8 cellular contexts compared by ENCODE assay signal in genomic region chr3:67357610-67358458, GRCh38.
DNase-seq lines count a peak whose midpoint lies in the region; ATAC-seq, FAIRE-seq and TF ChIP-seq lines count a peak whose summit lies in the region.

No MANE protein-coding gene starts in this region.

- intact Hi-C loops in OCI-LY7 (cut with micrococcal nuclease; ENCODE audit: unreplicated experiment) (no loop called here), dorsolateral prefrontal cortex (cut with DNase I) (no loop called here)

- H3K4me3 ChIP-seq in A549 = no peak overlapping the region
- H3K4me3 ChIP-seq in OCI-LY7 (ENCODE audit: low read depth, low read length, poor library complexity, severe bottlenecking) = no peak overlapping the region
- H3K4me3 ChIP-seq in hepatocyte = no peak overlapping the region
- no peak overlapping the region for H3K4me3 ChIP-seq in dorsolateral prefrontal cortex

- TF ChIP-seq EP300 in A549 (IDR thresholded peaks at IDR 0.05) = no peak

- no peaks in the 10 kb centered on the region for H4K20me1 ChIP-seq in OCI-LY7 (ENCODE audit: insufficient read depth, low read length)
- H4K20me1 ChIP-seq in hepatocyte (ENCODE audit: insufficient read depth, poor library complexity, severe bottlenecking) = no peaks in the 10 kb centered on the region

- no TSS peak for BruUV-seq in OCI-LY7 (replicated peaks; lab: Mats Ljungman, UMichigan)

- POLR2A ChIA-PET in A549 (lab: Yijun Ruan, JAX) = interaction anchor here (0.6 kb wide), 1 partner anchor 244 kb away, joined by 3 read pairs; no protein-coding TSS in a partner anchor
- POLR2A ChIA-PET in OCI-LY7 (lab: Charles Lee) = no interaction called here

- no peaks in the 10 kb centered on the region for H3K36me3 ChIP-seq in OCI-LY7 (ENCODE audit: insufficient read depth, low read length)
- no peaks in the 10 kb centered on the region for H3K36me3 ChIP-seq in hepatocyte (replicated peaks; ENCODE audit: insufficient read depth, low read depth)

- H2AFZ ChIP-seq in OCI-LY7 (ENCODE audit: low read length) (peak overlapping the region; percentile 55; the same call in 1 of the 2 replicates), hepatocyte (no peak overlapping the region)

- ATAC-seq in A549 (peak; percentile 90 to 96), HG03039 (IDR thresholded peaks at IDR 0.05; ENCODE audit: unreplicated experiment) (peak; percentile 73), HG03280 (IDR thresholded peaks at IDR 0.05; ENCODE audit: unreplicated experiment) (no peak)

- H3K9me3 ChIP-seq in A549 (no peaks in the 10 kb centered on the region), OCI-LY7 (ENCODE audit: low read length) (no peaks in the 10 kb centered on the region), hepatocyte (ENCODE audit: low read depth) (no peaks in the 10 kb centered on the region)

- H3K79me2 ChIP-seq in OCI-LY7 (ENCODE audit: insufficient read depth, low read depth, low read length) (no peaks in the 10 kb centered on the region), hepatocyte (no peaks in the 10 kb centered on the region)

- DNase-seq in A549 (ENCODE audit: low read depth in 1 of 2, low spot score in 1 of 2) (peak; percentile 25 to 54), GM12892 (ENCODE audit: insufficient read length) (no peak), OCI-LY7 (ENCODE audit: low spot score) (peak; percentile 25), hepatocyte (ENCODE audit: low spot score) (peak; percentile 73), superior temporal gyrus (ENCODE audit: extremely low spot score) (no peak), dorsolateral prefrontal cortex (no peak)

- peak; percentile 34; the same call in 1 of the 3 replicates for TF ChIP-seq CTCF in A549 (IDR thresholded peaks at IDR 0.05)
- peak; percentile 76 for TF ChIP-seq CTCF in OCI-LY7 (conservative IDR thresholded peaks at IDR 0.05; ENCODE audit: low read length)
- TF ChIP-seq CTCF in hepatocyte (IDR thresholded peaks at IDR 0.05; ENCODE audit: poor library complexity) = peak; percentile 42
- TF ChIP-seq CTCF in dorsolateral prefrontal cortex (IDR thresholded peaks at IDR 0.05 in 54 of 56, conservative IDR thresholded peaks at IDR 0.05 in 2 of 56; ENCODE audit: low read depth in 1 of 56, partially characterized antibody in 56 of 56) = peak in 22 of 56 donors; percentile 7 to 43 (median 23)

- H3K4me1 ChIP-seq in A549 (no peaks in the 10 kb centered on the region), OCI-LY7 (ENCODE audit: insufficient read depth, low read length, poor library complexity, severe bottlenecking) (no peaks in the 10 kb centered on the region), hepatocyte (ENCODE audit: insufficient read depth) (no peaks in the 10 kb centered on the region)

- TF ChIP-seq RAD21 in A549 (conservative IDR thresholded peaks at IDR 0.05 in 1 of 2, IDR thresholded peaks at IDR 0.05 in 1 of 2) = peak; percentile 35 to 53; a peak in 3 of 5 replicates

- H3K27ac ChIP-seq in A549 (no peak overlapping the region), OCI-LY7 (ENCODE audit: low read depth, low read length, poor library complexity, severe bottlenecking) (no peak overlapping the region), hepatocyte (no peak overlapping the region), dorsolateral prefrontal cortex (no peak overlapping the region)

- 7% methylated on average over 5 of the region's 5 CpGs for WGBS in A549 (ENCODE audit: missing lambda C conversion rate)
- 22% methylated on average over 5 of the region's 5 CpGs for WGBS in hepatocyte (ENCODE audit: low lambda C conversion rate, missing lambda C conversion rate)

- no peaks in the 10 kb centered on the region for H3K9me2 ChIP-seq in OCI-LY7 (ENCODE audit: insufficient read depth, low read length)
- no peaks in the 10 kb centered on the region for H3K9me2 ChIP-seq in hepatocyte (replicated peaks; ENCODE audit: insufficient read depth)

- CTCF ChIA-PET in A549 (lab: Yijun Ruan, JAX) = interaction anchor here (0.5 to 1.4 kb wide), 5 partner anchors 24 to 1555 kb away, joined by 3 to 5 read pairs (median 3); no protein-coding TSS in a partner anchor
- CTCF ChIA-PET in OCI-LY7 (lab: Charles Lee; ENCODE audit: unreplicated experiment) = no interaction called here

- H3K4me2 ChIP-seq in A549 = no peak overlapping the region
- H3K4me2 ChIP-seq in OCI-LY7 (ENCODE audit: low read length) = no peak overlapping the region
- no peak overlapping the region for H3K4me2 ChIP-seq in hepatocyte

- FAIRE-seq in A549 (lab: Jason Lieb, UNC) (no peak), GM12892 (lab: Jason Lieb, UNC) (peak; percentile 77)

- TF ChIP-seq POLR2A in A549 (IDR thresholded peaks at IDR 0.05; ENCODE audit: low read length) (no peak), GM12892 (IDR thresholded peaks at IDR 0.05; ENCODE audit: low read depth, low read length) (no peak)

- H3K27me3 ChIP-seq in hepatocyte (no peaks in the 10 kb centered on the region), dorsolateral prefrontal cortex (no peaks in the 10 kb centered on the region)

TF ChIP-seq in A549, 52 proteins besides CTCF, POLR2A, EP300 and RAD21:
- TF ChIP-seq TP53 (CRISPR knock-in tag; IDR thresholded peaks at IDR 0.05) (no peak), SMC3 (IDR thresholded peaks at IDR 0.05) (peak; percentile 23; the same call in 1 of the 3 replicates)

Comparison
In these comparisons a context has a peak if more than half of its experiments do, and no peak if none do; other contexts are left out.
1. DNase-seq: peak in A549 (2 of 2), OCI-LY7 (single experiment) and hepatocyte (single experiment); none in GM12892 (single experiment), superior temporal gyrus (single experiment) and dorsolateral prefrontal cortex (0 of 10).